9 cellular contexts compared by ENCODE assay signal in genomic region chr18:5895300-5895885, GRCh38. TPM values are rescaled to one million over a fixed set of nuclear protein-coding genes. Genes with fewer than 3 reads are reported as not detected.
DNase-seq lines count a peak whose midpoint lies in the region; ATAC-seq lines count a peak whose summit lies in the region.
"Had no signal": no experiment of that assay in that cellular context is flagged by ENCODE, and none has a peak within 500 bp of the region (broad histone marks: within the 10 kb centered on the region; RNA-seq: fewer than 3 reads in every experiment).

Gene TMEM200C, minus strand, starts transcription at chr18:5895522. Its CDS starts 3,459 bp downstream, at chr18:5892063.

- no peak within 1 kb of the TSS for H3K27ac ChIP-seq in rectal smooth muscle tissue (ENCODE audit: low read depth, low read length)

- H3K27me3 ChIP-seq in rectal smooth muscle tissue (ENCODE audit: control insufficient read depth, insufficient read depth, low read length), result peaks cover 19% of the 10 kb centered on the region

- DNase-seq in stimulated activated CD4-positive, alpha-beta T cell treated with anti-CD3 and anti-CD28 coated beads, Interleukin-12 subunit alpha, Interleukin-12 subunit beta, amount 100 ng/mL, for 4 hours, result peak; percentile 6
- DNase-seq in stimulated activated CD4-positive, alpha-beta T cell treated with anti-CD3 and anti-CD28 coated beads, Interleukin-4, amount 100 ng/mL, for 24 hours, result no peak
- peak; percentile 8 for DNase-seq in SK-N-DZ (ENCODE audit: low spot score)
- peak; percentile 38 for DNase-seq in left ventricle myocardium superior
- DNase-seq in H4 (ENCODE audit: low spot score), result no peak
- DNase-seq in COLO829 (ENCODE audit: low spot score), result no peak

- no peaks in the 10 kb centered on the region for H3K36me3 ChIP-seq in rectal smooth muscle tissue (ENCODE audit: control insufficient read depth, insufficient read depth, low read length)

- intact Hi-C loops in left ventricle myocardium superior (cut with micrococcal nuclease), result no loop called here

- no peak within 1 kb of the TSS for H3K9ac ChIP-seq in rectal smooth muscle tissue (ENCODE audit: low read length)

- H3K4me1 ChIP-seq in rectal smooth muscle tissue (ENCODE audit: control insufficient read depth, insufficient read depth, low read length), result no peaks in the 10 kb centered on the region

- H3K4me3 ChIP-seq in rectal smooth muscle tissue (ENCODE audit: low read length), result peak within 1 kb of the TSS; percentile 56

- peak; percentile 20 for ATAC-seq in left ventricle myocardium superior
- no peak for ATAC-seq in GM21528 (IDR thresholded peaks at IDR 0.05; ENCODE audit: low FRiP score, unreplicated experiment)

RNA-seq across cellular contexts. Expression of gene TMEM200C, which starts in this region (rescaled TPM):
- 0.93 and 1.7 TPM in 2 replicates for polyA plus RNA-seq in SK-N-DZ (2014; cell fraction: cytosol; rRNA removed)
- polyA plus RNA-seq in SK-N-DZ (2014; cell fraction: nucleus; rRNA removed), result 1.2 and 2.1 TPM in 2 replicates
- total RNA-seq in left ventricle myocardium superior, result 0.32 TPM
- total RNA-seq in H4 (2014; rRNA removed; shearing (Covaris generic)), result 0.31 and 0.35 TPM in 2 replicates
- total RNA-seq: activated CD8-positive, alpha-beta memory T cell treated with anti-CD3 and anti-CD28 coated beads for 36 hours had no signal

Comparison
In these comparisons a context has a peak if more than half of its experiments do, and no peak if none do; other contexts are left out.
1. DNase-seq: peak in stimulated activated CD4-positive, alpha-beta T cell treated with anti-CD3 and anti-CD28 coated beads, Interleukin-12 subunit alpha, Interleukin-12 subunit beta, amount 100 ng/mL, for 4 hours (single experiment) and SK-N-DZ (single experiment); none in stimulated activated CD4-positive, alpha-beta T cell treated with anti-CD3 and anti-CD28 coated beads, Interleukin-4, amount 100 ng/mL, for 24 hours (single experiment), H4 (single experiment) and COLO829 (single experiment).
2. Peak in DNase-seq and ATAC-seq in left ventricle myocardium superior; RNA of the gene not detected or under 1 TPM.